15 cellular contexts compared by ENCODE assay signal in genomic region chr6:30005482-30005881, GRCh38. TPM values are rescaled to one million over a fixed set of nuclear protein-coding genes. Genes with fewer than 3 reads are reported as not detected.
DNase-seq lines count a peak whose midpoint lies in the region; ATAC-seq and TF ChIP-seq lines count a peak whose summit lies in the region.
"Had no signal": no experiment of that assay in that cellular context is flagged by ENCODE, and none has a peak within 500 bp of the region (broad histone marks: within the 10 kb centered on the region; RNA-seq: fewer than 3 reads in every experiment).

No MANE protein-coding gene starts in this region.

- TF ChIP-seq CTCF in AG10803 (conservative IDR thresholded peaks at IDR 0.05; ENCODE audit: low read length) (no peak), WTC11 (IDR thresholded peaks at IDR 0.05) (no peak), lung (IDR thresholded peaks at IDR 0.05; ENCODE audit: control extremely low read depth, extremely low read depth) (no peak)
- TF ChIP-seq CTCF in CD4-positive, alpha-beta T cell (IDR thresholded peaks at IDR 0.05), result no peak

- H3K36me3 ChIP-seq in lung (ENCODE audit: control insufficient read depth in 2 of 2, insufficient read depth in 2 of 2, low read length in 2 of 2) (peaks cover 0 to 2% of the 10 kb centered on the region in 2 donors), trophoblast cell (ENCODE audit: control insufficient read depth in 1 of 2, insufficient read depth in 2 of 2, low read length in 2 of 2) (no peaks in the 10 kb centered on the region)
- H3K36me3 ChIP-seq: cardiac muscle cell had no signal

- ATAC-seq in CD4-positive, alpha-beta T cell (ENCODE audit: poor library complexity), result no peak
- ATAC-seq in WTC11 (no peak), lung (ENCODE audit: insufficient read depth, low FRiP score) (no peak), HG03469 (IDR thresholded peaks at IDR 0.05; ENCODE audit: unreplicated experiment) (no peak), HG03442 (IDR thresholded peaks at IDR 0.05; ENCODE audit: unreplicated experiment) (no peak)
- no peak for ATAC-seq in activated CD8-positive, alpha-beta T cell treated with anti-CD3 and anti-CD28 coated beads, Interleukin-2, amount 10 ng/mL, durations not matched to agents 7 days and 5 days

- H3K27me3 ChIP-seq in CD4-positive, alpha-beta T cell (ENCODE audit: control insufficient read depth, insufficient read depth, low read length), result peaks cover 37% of the 10 kb centered on the region
- H3K27me3 ChIP-seq in lung (ENCODE audit: control insufficient read depth, insufficient read depth) (no peaks in the 10 kb centered on the region), trophoblast cell (ENCODE audit: insufficient read depth, low read length) (peaks cover 31% of the 10 kb centered on the region)

- intact Hi-C loops in CD4-positive, alpha-beta T cell (cut with DNase I, micrococcal nuclease), result no loop called here

- no peak overlapping the region for H4K12ac ChIP-seq in trophoblast cell (ENCODE audit: low read depth, low read length)

- no peak overlapping the region for H3K14ac ChIP-seq in trophoblast cell (ENCODE audit: low read length)

- no peak overlapping the region for H3K18ac ChIP-seq in trophoblast cell (ENCODE audit: low read length)

- no peak overlapping the region for H3K9ac ChIP-seq in trophoblast cell (ENCODE audit: low read length)
- H3K9ac ChIP-seq: SK-N-SH had no signal

- H3K4me3 ChIP-seq in AG10803 (ENCODE audit: low read length) (no peak overlapping the region), lung (no peak overlapping the region), trophoblast cell (ENCODE audit: low read depth, low read length) (no peak overlapping the region)
- H3K4me3 ChIP-seq: cardiac muscle cell had no signal

- peaks cover 14% of the 10 kb centered on the region for H3K4me1 Mint-ChIP-seq in CD4-positive, alpha-beta T cell (ENCODE audit: low read depth)
- H3K4me1 Mint-ChIP-seq in WTC11, result peaks cover 9% of the 10 kb centered on the region
- H3K4me1 Mint-ChIP-seq in activated CD8-positive, alpha-beta T cell treated with anti-CD3 and anti-CD28 coated beads, Interleukin-2, amount 10 ng/mL, durations not matched to agents 7 days and 5 days (ENCODE audit: low read depth), result peaks cover 18% of the 10 kb centered on the region
- H3K4me1 Mint-ChIP-seq: endodermal cell had no signal

- H3K27ac ChIP-seq in CD4-positive, alpha-beta T cell (ENCODE audit: low read depth, low read length), result no peak overlapping the region
- H3K27ac ChIP-seq in lung (ENCODE audit: low read depth in 1 of 2, low read length in 1 of 2) (no peak overlapping the region), trophoblast cell (ENCODE audit: low read depth, low read length) (no peak overlapping the region)
- H3K27ac ChIP-seq: cardiac muscle cell had no signal

- no peak overlapping the region for H2BK5ac ChIP-seq in trophoblast cell (ENCODE audit: low read depth, low read length, poor library complexity)

- no peaks in the 10 kb centered on the region for H3K79me2 ChIP-seq in trophoblast cell (ENCODE audit: control insufficient read depth, insufficient read depth, low read length, poor library complexity)

- no peaks in the 10 kb centered on the region for H3K9me3 ChIP-seq in CD4-positive, alpha-beta T cell (ENCODE audit: control insufficient read depth, low read length)
- no peaks in the 10 kb centered on the region for H3K9me3 ChIP-seq in lung (ENCODE audit: control insufficient read depth in 2 of 2, insufficient read depth in 1 of 2, low read length in 1 of 2)
- peaks cover 3% of the 10 kb centered on the region for H3K9me3 ChIP-seq in trophoblast cell (ENCODE audit: insufficient read depth, low read depth, low read length)
- H3K9me3 ChIP-seq: SK-N-SH had no signal

- no peak overlapping the region for H3K27ac Mint-ChIP-seq in CD4-positive, alpha-beta T cell
- H3K27ac Mint-ChIP-seq in WTC11, result no peak overlapping the region
- no peak overlapping the region for H3K27ac Mint-ChIP-seq in activated CD8-positive, alpha-beta T cell treated with anti-CD3 and anti-CD28 coated beads, Interleukin-2, amount 10 ng/mL, durations not matched to agents 7 days and 5 days
- H3K27ac Mint-ChIP-seq: endodermal cell had no signal

- no peak overlapping the region for H3K4me2 ChIP-seq in trophoblast cell (ENCODE audit: low read length)
- H3K4me2 ChIP-seq: SK-N-SH had no signal

- no peak overlapping the region for H4K91ac ChIP-seq in trophoblast cell (ENCODE audit: low read depth, low read length)

- no peaks in the 10 kb centered on the region for H3K9me3 Mint-ChIP-seq in CD4-positive, alpha-beta T cell
- H3K9me3 Mint-ChIP-seq in WTC11, result no peaks in the 10 kb centered on the region
- H3K9me3 Mint-ChIP-seq in activated CD8-positive, alpha-beta T cell treated with anti-CD3 and anti-CD28 coated beads, Interleukin-2, amount 10 ng/mL, durations not matched to agents 7 days and 5 days (ENCODE audit: insufficient read depth), result no peaks in the 10 kb centered on the region
- H3K9me3 Mint-ChIP-seq: endodermal cell had no signal

- CTCF ChIA-PET in CD4-positive, alpha-beta T cell (lab: Charles Lee), result no interaction called here
- CTCF ChIA-PET in WTC11 (lab: Charles Lee), result no interaction called here
- CTCF ChIA-PET in activated CD8-positive, alpha-beta T cell treated with anti-CD3 and anti-CD28 coated beads, Interleukin-2, amount 10 ng/mL, durations not matched to agents 7 days and 5 days (lab: Charles Lee), result no interaction called here

- H3K27me3 Mint-ChIP-seq in CD4-positive, alpha-beta T cell, result peaks cover 53% of the 10 kb centered on the region
- H3K27me3 Mint-ChIP-seq in WTC11 (ENCODE audit: low read depth), result peaks cover 80% of the 10 kb centered on the region
- H3K27me3 Mint-ChIP-seq in activated CD8-positive, alpha-beta T cell treated with anti-CD3 and anti-CD28 coated beads, Interleukin-2, amount 10 ng/mL, durations not matched to agents 7 days and 5 days (ENCODE audit: low read depth), result peaks cover 19% of the 10 kb centered on the region

- no peak overlapping the region for H2BK120ac ChIP-seq in trophoblast cell (ENCODE audit: insufficient read depth, low read length, poor library complexity)

- no peak overlapping the region for H2BK12ac ChIP-seq in trophoblast cell (ENCODE audit: low read length)

- H4K8ac ChIP-seq in trophoblast cell (ENCODE audit: low read depth, low read length), result no peak overlapping the region

- WGBS in lung, 2 donors, result 80 to 95% methylated on average over 3 of the region's 3 CpGs
- WGBS in trophoblast cell (ENCODE audit: extremely low coverage, insufficient coverage, insufficient read length), result no CpG with 5 or more reads among the region's 3 CpGs

- DNase-seq in AG10803 (ENCODE audit: low read depth), result peak; percentile 2
- no peak for DNase-seq in CD4-positive, alpha-beta T cell
- DNase-seq in WTC11 (ENCODE audit: low spot score), result no peak
- peak; percentile 16 for DNase-seq in lung (ENCODE audit: low spot score)
- DNase-seq in activated CD8-positive, alpha-beta T cell treated with anti-CD3 and anti-CD28 coated beads, Interleukin-2, amount 10 ng/mL, durations not matched to agents 7 days and 5 days, result no peak
- no peak for DNase-seq in trophoblast cell
- DNase-seq: DMS79, NCI-H187 treated with DMSO at 0.1 percent for 48 hours, NCI-H510A treated with DMSO at 0.1 percent for 48 hours, OCI-M1, SK-N-SH had no signal

- no peaks in the 10 kb centered on the region for H3K79me1 ChIP-seq in trophoblast cell (ENCODE audit: low read length)

- no peak overlapping the region for H3K4ac ChIP-seq in trophoblast cell (ENCODE audit: low read depth, low read length)

- peak overlapping the region; percentile 86 for H3K4me3 Mint-ChIP-seq in CD4-positive, alpha-beta T cell
- peak overlapping the region; percentile 75 for H3K4me3 Mint-ChIP-seq in WTC11
- H3K4me3 Mint-ChIP-seq in activated CD8-positive, alpha-beta T cell treated with anti-CD3 and anti-CD28 coated beads, Interleukin-2, amount 10 ng/mL, durations not matched to agents 7 days and 5 days, result no peak overlapping the region

- POLR2A ChIA-PET in CD4-positive, alpha-beta T cell (lab: Charles Lee), result no interaction called here
- POLR2A ChIA-PET in WTC11 (lab: Charles Lee), result no interaction called here
- POLR2A ChIA-PET in activated CD8-positive, alpha-beta T cell treated with anti-CD3 and anti-CD28 coated beads, Interleukin-2, amount 10 ng/mL, durations not matched to agents 7 days and 5 days (lab: Charles Lee), result interaction anchor here (0.9 kb wide), 1 partner anchor 12 kb away, joined by 3 read pairs; no protein-coding TSS in a partner anchor

- no peak overlapping the region for H2AFZ ChIP-seq in trophoblast cell (ENCODE audit: insufficient read depth, low read length, poor library complexity)

- no peak overlapping the region for H3K23ac ChIP-seq in trophoblast cell (ENCODE audit: low read length)

- H3K36me3 Mint-ChIP-seq in CD4-positive, alpha-beta T cell (ENCODE audit: low read depth), result peaks cover 17% of the 10 kb centered on the region
- no peaks in the 10 kb centered on the region; the same call in 1 of the 2 replicates for H3K36me3 Mint-ChIP-seq in WTC11
- no peaks in the 10 kb centered on the region for H3K36me3 Mint-ChIP-seq in activated CD8-positive, alpha-beta T cell treated with anti-CD3 and anti-CD28 coated beads, Interleukin-2, amount 10 ng/mL, durations not matched to agents 7 days and 5 days (ENCODE audit: low read depth)

- H3K4me1 ChIP-seq in lung (ENCODE audit: control insufficient read depth in 2 of 2, insufficient read depth in 2 of 2, low read length in 2 of 2), result peaks cover 0 to 3% of the 10 kb centered on the region in 2 donors
- peaks cover 7 to 11% of the 10 kb centered on the region in 2 experiments for H3K4me1 ChIP-seq in trophoblast cell (ENCODE audit: control insufficient read depth in 1 of 2, insufficient read depth in 2 of 2, low read length in 2 of 2)

- no peak overlapping the region for H2AK5ac ChIP-seq in trophoblast cell (ENCODE audit: low read length)

TF ChIP-seq in WTC11, 78 proteins besides CTCF, POLR2A, EP300 and RAD21 (continues in another document):
- TF ChIP-seq FOXK1 (CRISPR knock-in tag; IDR thresholded peaks at IDR 0.05) (no peak), NFE2L1 (CRISPR knock-in tag; IDR thresholded peaks at IDR 0.05) (no peak), JUN (CRISPR knock-in tag; IDR thresholded peaks at IDR 0.05) (no peak), SOX15 (CRISPR knock-in tag; IDR thresholded peaks at IDR 0.05) (no peak), ETV6 (CRISPR knock-in tag; IDR thresholded peaks at IDR 0.05) (no peak)
- TF ChIP-seq, protein P1, sequence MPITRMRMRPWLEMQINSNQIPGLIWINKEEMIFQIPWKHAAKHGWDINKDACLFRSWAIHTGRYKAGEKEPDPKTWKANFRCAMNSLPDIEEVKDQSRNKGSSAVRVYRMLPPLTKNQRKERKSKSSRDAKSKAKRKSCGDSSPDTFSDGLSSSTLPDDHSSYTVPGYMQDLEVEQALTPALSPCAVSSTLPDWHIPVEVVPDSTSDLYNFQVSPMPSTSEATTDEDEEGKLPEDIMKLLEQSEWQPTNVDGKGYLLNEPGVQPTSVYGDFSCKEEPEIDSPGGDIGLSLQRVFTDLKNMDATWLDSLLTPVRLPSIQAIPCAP (CRISPR knock-in tag; IDR thresholded peaks at IDR 0.05), result no peak

RNA-seq across cellular contexts. Expression of gene POLR1H, which starts 55.6 kb away (rescaled TPM):
- total RNA-seq in CD4-positive, alpha-beta T cell, result 10 to 100 TPM; 36.5 to 39.4 TPM
- 37.7 to 39.6 TPM (median 38.8 TPM) in 3 replicates for total RNA-seq in WTC11 (2021)
- 10 to 100 TPM; 18.2 to 24.0 TPM for total RNA-seq in lung
- polyA plus RNA-seq in lung, result 10 to 100 TPM; 53.2 to 55.5 TPM
- 10 to 100 TPM; 52.3 to 60.4 TPM for total RNA-seq in activated CD8-positive, alpha-beta T cell treated with anti-CD3 and anti-CD28 coated beads, Interleukin-2, amount 10 ng/mL, durations not matched to agents 7 days and 5 days
- polyA plus RNA-seq in trophoblast cell (2013), result 29.1 and 29.2 TPM in 2 replicates

Comparison
In these comparisons a context has a peak if more than half of its experiments do, and no peak if none do; other contexts are left out.
1. DNase-seq: peak in AG10803 (single experiment) and lung (single experiment); none in CD4-positive, alpha-beta T cell (0 of 10), WTC11 (single experiment), activated CD8-positive, alpha-beta T cell treated with anti-CD3 and anti-CD28 coated beads, Interleukin-2, amount 10 ng/mL, durations not matched to agents 7 days and 5 days (single experiment) and trophoblast cell (0 of 2).